In genomic region chr7:134737561-134738353, GRCh38 we compare ENCODE assay signal across 9 cellular contexts. TPM values are rescaled to one million over a fixed set of nuclear protein-coding genes. Genes with fewer than 3 reads are reported as not detected.
DNase-seq lines count a peak whose midpoint lies in the region; ATAC-seq and TF ChIP-seq lines count a peak whose summit lies in the region.
"Had no signal": no experiment of that assay in that cellular context is flagged by ENCODE, and none has a peak within 500 bp of the region (broad histone marks: within the 10 kb centered on the region; RNA-seq: fewer than 3 reads in every experiment).

No MANE protein-coding gene starts in this region.

- peak overlapping the region; percentile 15 for H2AFZ ChIP-seq in fibroblast of lung (ENCODE audit: low read length)

- peak overlapping the region; percentile 48 for H3K4me2 ChIP-seq in fibroblast of lung (ENCODE audit: extremely low read depth, insufficient read depth, low read length)

- H3K79me2 ChIP-seq in fibroblast of lung (ENCODE audit: control insufficient read depth, insufficient read depth, low read length), result no peaks in the 10 kb centered on the region

- DNase-seq in H4 (ENCODE audit: low spot score) (peak; percentile 82), SIG-M5 (lab: John Stamatoyannopoulos, UW) (peak; percentile 28), fibroblast of lung (ENCODE audit: low read depth in 2 of 2) (peak; percentile 38 to 98), NCI-H2107 (lab: John Stamatoyannopoulos, UW) (no peak), LoVo (ENCODE audit: low spot score) (no peak), SK-N-DZ (ENCODE audit: low spot score) (no peak)
- peak; percentile 18 to 25 for DNase-seq in stimulated activated CD4-positive, alpha-beta T cell treated with anti-CD3 and anti-CD28 coated beads, Interleukin-2, amount 100 ng/mL, for 48 hours

- no peak for TF ChIP-seq CTCF in fibroblast of lung (conservative IDR thresholded peaks at IDR 0.05 in 1 of 2, IDR thresholded peaks at IDR 0.05 in 1 of 2; ENCODE audit: low read depth in 1 of 2, low read length in 2 of 2)

- H3K4me1 ChIP-seq in fibroblast of lung (ENCODE audit: control insufficient read depth, extremely low read depth, insufficient read depth, low read length), result peaks cover 7% of the 10 kb centered on the region

- no peaks in the 10 kb centered on the region for H3K27me3 ChIP-seq in fibroblast of lung (ENCODE audit: control insufficient read depth, insufficient read depth, low read length)

- no peak overlapping the region for H3K4me3 ChIP-seq in fibroblast of lung (replicated peaks in 1 of 4; ENCODE audit: control extremely low read depth in 1 of 4, insufficient read depth in 1 of 4, low read depth in 3 of 4, low read length in 4 of 4)

- H3K9me3 ChIP-seq in fibroblast of lung (ENCODE audit: control insufficient read depth, insufficient read depth, low read depth, low read length), result no peaks in the 10 kb centered on the region
- H3K9me3 ChIP-seq: neutrophil had no signal

- no peak for ATAC-seq in HG03108 (IDR thresholded peaks at IDR 0.05; ENCODE audit: unreplicated experiment)

- H3K27ac ChIP-seq in fibroblast of lung (ENCODE audit: insufficient read depth, low read length), result no peak overlapping the region
- H3K27ac ChIP-seq: neutrophil had no signal

- no peaks in the 10 kb centered on the region for H4K20me1 ChIP-seq in fibroblast of lung (ENCODE audit: control insufficient read depth, extremely low read depth, insufficient read depth, low read length)

- H3K36me3 ChIP-seq in fibroblast of lung (ENCODE audit: control insufficient read depth, insufficient read depth, low read length), result no peaks in the 10 kb centered on the region
- H3K36me3 ChIP-seq: neutrophil had no signal

- H3K9ac ChIP-seq in fibroblast of lung (ENCODE audit: insufficient read depth, low read length), result no peak overlapping the region

RNA-seq across cellular contexts. Expression of gene CALD1, which starts 41.7 kb away (rescaled TPM):
- 152 and 195 TPM in 2 replicates for total RNA-seq in H4 (2014; rRNA removed; shearing (Covaris generic))
- total RNA-seq in fibroblast of lung, result 299 and 343 TPM in 2 replicates
- 377 and 1,187 TPM in 2 replicates for polyA plus RNA-seq in fibroblast of lung
- polyA plus RNA-seq in fibroblast of lung (2012), result 287 and 889 TPM in 2 replicates
- polyA minus RNA-seq in fibroblast of lung (ENCODE audit: low replicate concordance), result 97.5 and 238 TPM in 2 replicates
- 16.3 and 19.1 TPM in 2 replicates for polyA plus RNA-seq in SK-N-DZ (2014; cell fraction: cytosol; rRNA removed)
- 19.3 and 21.5 TPM in 2 replicates for polyA plus RNA-seq in SK-N-DZ (2014; cell fraction: nucleus; rRNA removed)

Comparison
In these comparisons a context has a peak if more than half of its experiments do, and no peak if none do; other contexts are left out.
1. DNase-seq: peak in H4 (single experiment), SIG-M5 (single experiment), fibroblast of lung (2 of 2) and stimulated activated CD4-positive, alpha-beta T cell treated with anti-CD3 and anti-CD28 coated beads, Interleukin-2, amount 100 ng/mL, for 48 hours (2 of 2); none in NCI-H2107 (single experiment), LoVo (single experiment) and SK-N-DZ (single experiment).